ENCODE assay signal across 21 cellular contexts in genomic region chr13:35557475-35557874, GRCh38.
A peak's percentile ranks its signal among the peaks of the same experiment; 100 is the strongest.
DNase-seq lines count a peak whose midpoint lies in the region; ATAC-seq, FAIRE-seq and TF ChIP-seq lines count a peak whose summit lies in the region.
"Had no signal": no experiment of that assay in that cellular context is flagged by ENCODE, and none has a peak within 500 bp of the region (broad histone marks: within the 10 kb centered on the region; RNA-seq: fewer than 3 reads in every experiment).

No MANE protein-coding gene starts in this region.

- no peak overlapping the region for H3K4me2 ChIP-seq in A549

- H3K4me3 ChIP-seq in A549, result no peak overlapping the region
- H3K4me3 ChIP-seq: GM12878, HAP-1 had no signal

- H3K27ac ChIP-seq in A549, result no peak overlapping the region

- H3K4me1 ChIP-seq in A549, result no peaks in the 10 kb centered on the region

- TF ChIP-seq CTCF in A549 (IDR thresholded peaks at IDR 0.05), result no peak

- CTCF ChIA-PET in A549 (lab: Yijun Ruan, JAX), result no interaction called here

- no peak for FAIRE-seq in A549 (lab: Jason Lieb, UNC)
- FAIRE-seq: GM12878, HTR-8/SVneo had no signal

- 70% methylated on average over 3 of the region's 3 CpGs for WGBS in A549 (ENCODE audit: missing lambda C conversion rate)

- no peak for TF ChIP-seq POLR2A in A549 (IDR thresholded peaks at IDR 0.05; ENCODE audit: low read length)

- H3K9me3 ChIP-seq in A549, result no peaks in the 10 kb centered on the region
- H3K9me3 ChIP-seq: BE2C, HAP-1 had no signal

- no peak for ATAC-seq in A549
- ATAC-seq in GM18873 (IDR thresholded peaks at IDR 0.05; ENCODE audit: low FRiP score, unreplicated experiment), result peak; percentile 72
- ATAC-seq in HG03378 (IDR thresholded peaks at IDR 0.05; ENCODE audit: unreplicated experiment), result peak; percentile 41
- ATAC-seq: GM12878 had no signal

- TF ChIP-seq RAD21 in A549 (conservative IDR thresholded peaks at IDR 0.05 in 1 of 2, IDR thresholded peaks at IDR 0.05 in 1 of 2), result no peak

- DNase-seq in A549 (ENCODE audit: low read depth in 1 of 2, low spot score in 1 of 2), result no peak
- peak; percentile 6 for DNase-seq in kidney tubule cell (ENCODE audit: low spot score)
- no peak for DNase-seq in NCI-H187 treated with DMSO at 0.1 percent for 48 hours (lab: John Stamatoyannopoulos, UW)
- no peak for DNase-seq in NCI-H128 (lab: John Stamatoyannopoulos, UW; ENCODE audit: unreplicated experiment)
- DNase-seq in T-helper 9 cell, result no peak
- DNase-seq: 8988T; BE2C; C1 segment of cervical spinal cord; CD4-positive, CD25-positive, alpha-beta regulatory T cell; CD8-positive, alpha-beta memory T cell; COR-L47; DMS 273 treated with DMSO at 0.1 percent for 48 hours; DMS53; DND-41; EL; KBM-7 had no signal

- no peak for TF ChIP-seq EP300 in A549 (IDR thresholded peaks at IDR 0.05)

- POLR2A ChIA-PET in A549 (lab: Yijun Ruan, JAX), result no interaction called here

TF ChIP-seq in A549, 52 proteins besides CTCF, POLR2A, EP300 and RAD21:
- TF ChIP-seq USF2 (IDR thresholded peaks at IDR 0.05) (no peak), MAFK (IDR thresholded peaks at IDR 0.05; ENCODE audit: partially characterized antibody) (peak; percentile 2), CHD4 (IDR thresholded peaks at IDR 0.05; ENCODE audit: borderline replicate concordance) (no peak)

Comparison
In these comparisons a context has a peak if more than half of its experiments do, and no peak if none do; other contexts are left out.
1. ATAC-seq: peak in GM18873 (single experiment) and HG03378 (single experiment); none in A549 (0 of 2).